18 cellular contexts compared by ENCODE assay signal in the genomic region with DNA sequence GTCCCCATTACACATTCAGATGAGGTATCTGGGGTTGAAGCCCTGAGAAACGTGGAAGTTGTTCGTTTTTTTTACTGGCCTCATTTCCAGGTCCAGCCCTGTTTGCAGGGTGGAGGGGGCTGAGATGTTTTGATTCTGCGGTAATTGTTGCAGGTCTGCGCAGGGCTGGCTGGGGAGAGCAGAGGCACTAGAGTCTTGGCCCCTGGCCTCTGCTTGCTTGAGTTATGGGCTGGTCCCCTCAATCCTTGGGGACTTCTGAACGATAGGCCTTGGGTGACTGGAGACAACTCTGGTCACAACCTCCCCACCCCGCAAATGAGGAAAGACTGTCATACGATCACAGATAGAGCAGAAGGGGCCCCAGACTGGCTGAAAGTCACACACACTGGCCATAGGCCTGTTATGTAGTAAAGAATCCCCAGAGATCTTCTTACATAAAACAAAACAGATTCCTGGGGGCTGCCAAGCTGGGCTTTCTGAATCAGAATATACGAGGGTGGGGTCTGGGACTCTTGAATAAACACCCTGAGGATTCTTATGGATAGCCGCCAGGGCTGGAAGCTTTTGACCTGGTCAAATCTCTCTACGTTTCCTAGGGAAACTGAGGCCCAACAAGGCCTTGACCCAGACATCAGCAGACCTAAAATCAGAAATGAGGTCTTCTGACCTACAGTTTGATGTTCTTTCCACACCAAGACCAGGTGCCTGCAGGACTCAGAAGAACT. TPM values are rescaled to one million over a fixed set of nuclear protein-coding genes. Genes with fewer than 3 reads are reported as not detected.
"Had no signal": no experiment of that assay in that cellular context is flagged by ENCODE, and none has a peak within 500 bp of the region (broad histone marks: within the 10 kb centered on the region; RNA-seq: fewer than 3 reads in every experiment).

No MANE protein-coding gene starts in this region.

- DNase-seq: activated CD4-positive, alpha-beta T cell treated with anti-CD3 and anti-CD28 coated beads, Interleukin-2, amount 50 U/mL, for 1 hour; activated CD8-positive, alpha-beta memory T cell treated with anti-CD3 and anti-CD28 coated beads for 24 hours; activated naive CD4-positive, alpha-beta T cell; activated naive CD8-positive, alpha-beta T cell treated with anti-CD3 and anti-CD28 coated beads, Interleukin-2, amount 50 U/mL, for 24 hours; kidney; stimulated activated CD4-positive, alpha-beta T cell treated with anti-CD3 and anti-CD28 coated beads, Interleukin-2, amount 100 ng/mL, for 48 hours; stimulated activated naive B cell treated with anti-CD40 and anti-IgM and Interleukin-4, amounts not matched to agents 10 μg/mL and 1 μg/mL and 100 μg/mL, for 72 hours; transverse colon had no signal

- H3K4me1 ChIP-seq: pancreas had no signal

- H3K9ac ChIP-seq: neural progenitor cell had no signal

- H3K4me2 ChIP-seq: neural progenitor cell had no signal

- H2AFZ ChIP-seq: neural progenitor cell had no signal

- ATAC-seq: activated naive CD8-positive, alpha-beta T cell treated with anti-CD3 and anti-CD28 coated beads, Interleukin-2, amount 50 U/mL, for 24 hours; pancreas; stimulated activated naive B cell treated with anti-CD40 and anti-IgM and Interleukin-4, amounts not matched to agents 10 μg/mL and 1 μg/mL and 100 μg/mL, for 72 hours had no signal

- H3K27ac ChIP-seq: cardiac muscle cell, neural progenitor cell, pancreas, SK-N-MC had no signal

- H3K9me3 ChIP-seq: pancreas, transverse colon had no signal

- H3K27me3 ChIP-seq: cardiac muscle cell, pancreas, transverse colon had no signal

- H3K36me3 ChIP-seq: cardiac muscle cell, neural progenitor cell, pancreas, transverse colon had no signal

- H3K4me3 ChIP-seq: cardiac muscle cell, neural progenitor cell, pancreas, SK-N-MC, transverse colon had no signal

RNA-seq across cellular contexts. Expression of a gene that starts 15.7 kb away (rescaled TPM):
- total RNA-seq: glomerular endothelial cell, liver, pancreas, renal cortical epithelial cell, subcutaneous adipose tissue, transverse colon had no signal
- polyA plus RNA-seq: esophagus, liver, pancreas had no signal

RNA-seq across cellular contexts. Expression of a gene that starts 24.4 kb away (rescaled TPM):
- total RNA-seq: glomerular endothelial cell, renal cortical epithelial cell had no signal

RNA-seq across cellular contexts. Expression of a gene that starts 47.0 kb away (rescaled TPM):
- total RNA-seq: cardiac muscle cell, glomerular endothelial cell, myocyte, subcutaneous adipose tissue had no signal
- polyA plus RNA-seq: cardiac muscle cell had no signal
